19 cellular contexts compared by ENCODE assay signal in genomic region chr11:66914505-66914904, GRCh38. TPM values are rescaled to one million over a fixed set of nuclear protein-coding genes. Genes with fewer than 3 reads are reported as not detected.
DNase-seq lines count a peak whose midpoint lies in the region; ATAC-seq and TF ChIP-seq lines count a peak whose summit lies in the region.
"Had no signal": no experiment of that assay in that cellular context is flagged by ENCODE, and none has a peak within 500 bp of the region (broad histone marks: within the 10 kb centered on the region; RNA-seq: fewer than 3 reads in every experiment).

No MANE protein-coding gene starts in this region.

- no peaks in the 10 kb centered on the region for H3K9me3 Mint-ChIP-seq in activated CD4-positive, alpha-beta T cell treated with anti-CD3 and anti-CD28 coated beads for 36 hours (ENCODE audit: low read depth)
- H3K9me3 Mint-ChIP-seq: CD8-positive, alpha-beta memory T cell; HFFc6 had no signal

- CTCF ChIA-PET in activated CD4-positive, alpha-beta T cell treated with anti-CD3 and anti-CD28 coated beads for 36 hours (lab: Charles Lee), result no interaction called here

- TF ChIP-seq CTCF in breast epithelium (IDR thresholded peaks at IDR 0.05), result no peak

- no peaks in the 10 kb centered on the region for H3K79me2 ChIP-seq in Karpas-422 (ENCODE audit: low read length)

- H3K9me3 ChIP-seq in breast epithelium, result no peaks in the 10 kb centered on the region
- H3K9me3 ChIP-seq in Karpas-422 (ENCODE audit: low read length), result no peaks in the 10 kb centered on the region
- H3K9me3 ChIP-seq: BLaER1, Caco-2, HAP-1 had no signal

- H3K36me3 Mint-ChIP-seq in activated CD4-positive, alpha-beta T cell treated with anti-CD3 and anti-CD28 coated beads for 36 hours (ENCODE audit: low read depth), result no peaks in the 10 kb centered on the region
- H3K36me3 Mint-ChIP-seq: CD8-positive, alpha-beta memory T cell had no signal

- POLR2A ChIA-PET in activated CD4-positive, alpha-beta T cell treated with anti-CD3 and anti-CD28 coated beads for 36 hours (lab: Charles Lee), result no interaction called here

- H3K4me3 ChIP-seq in breast epithelium, result no peak overlapping the region
- H3K4me3 ChIP-seq in Karpas-422 (ENCODE audit: low read length), result no peak overlapping the region
- H3K4me3 ChIP-seq: BLaER1, HAP-1 had no signal

- ATAC-seq in activated CD4-positive, alpha-beta T cell treated with anti-CD3 and anti-CD28 coated beads for 36 hours, result no peak

- no peaks in the 10 kb centered on the region for H3K9me2 ChIP-seq in Karpas-422 (replicated peaks; ENCODE audit: insufficient read depth, low read length)

- no peak overlapping the region for H3K4me2 ChIP-seq in Karpas-422 (ENCODE audit: low read depth, low read length, poor library complexity, severe bottlenecking)
- H3K4me2 ChIP-seq: BLaER1 had no signal

- H3K4me1 ChIP-seq in breast epithelium (no peaks in the 10 kb centered on the region), Karpas-422 (ENCODE audit: low read length) (no peaks in the 10 kb centered on the region)
- H3K4me1 ChIP-seq: BLaER1, Caco-2, HAP-1 had no signal

- H3K9ac ChIP-seq in Karpas-422 (ENCODE audit: low read length), result no peak overlapping the region
- H3K9ac ChIP-seq: BLaER1 had no signal

- no peaks in the 10 kb centered on the region for H3K36me3 ChIP-seq in breast epithelium
- no peaks in the 10 kb centered on the region for H3K36me3 ChIP-seq in Karpas-422 (ENCODE audit: insufficient read depth, low read length)
- H3K36me3 ChIP-seq: BLaER1, HAP-1 had no signal

- no peak overlapping the region for H3K27ac Mint-ChIP-seq in activated CD4-positive, alpha-beta T cell treated with anti-CD3 and anti-CD28 coated beads for 36 hours
- H3K27ac Mint-ChIP-seq: HFFc6 had no signal

- intact Hi-C loops in breast epithelium (cut with DNase I; ENCODE audit: low total_unique reads), result no loop called here
- intact Hi-C loops in activated CD4-positive, alpha-beta T cell treated with anti-CD3 and anti-CD28 coated beads for 36 hours (cut with DNase I, micrococcal nuclease), result no loop called here

- H2AFZ ChIP-seq in Karpas-422 (ENCODE audit: low read length), result no peak overlapping the region

- no peaks in the 10 kb centered on the region for H4K20me1 ChIP-seq in Karpas-422 (ENCODE audit: insufficient read depth, low read depth, low read length)
- H4K20me1 ChIP-seq: BLaER1 had no signal

- no peaks in the 10 kb centered on the region for H3K27me3 Mint-ChIP-seq in activated CD4-positive, alpha-beta T cell treated with anti-CD3 and anti-CD28 coated beads for 36 hours

- no peak for TF ChIP-seq POLR2A in breast epithelium (IDR thresholded peaks at IDR 0.05)

- in situ Hi-C loops in T47D (cut with HindIII; ENCODE audit: low pct_unique_long_range_greater_than_20kb, low sequenced_read_pairs), result no loop called here

- H3K27ac ChIP-seq in breast epithelium, result peak overlapping the region in 1 of 2 donors; percentile 48
- peak overlapping the region; percentile 33 for H3K27ac ChIP-seq in caudate nucleus (ENCODE audit: low read depth, low read length)
- H3K27ac ChIP-seq in layer of hippocampus (ENCODE audit: low read depth, low read length), result peak overlapping the region; percentile 62
- H3K27ac ChIP-seq in temporal lobe (ENCODE audit: low read depth, low read length), result peak overlapping the region; percentile 88
- H3K27ac ChIP-seq in Karpas-422 (ENCODE audit: low read length), result no peak overlapping the region
- H3K27ac ChIP-seq: 22Rv1, BLaER1, HL-60 had no signal

- no peaks in the 10 kb centered on the region for H3K4me1 Mint-ChIP-seq in activated CD4-positive, alpha-beta T cell treated with anti-CD3 and anti-CD28 coated beads for 36 hours
- H3K4me1 Mint-ChIP-seq: CD8-positive, alpha-beta memory T cell had no signal

- DNase-seq in T47D (ENCODE audit: low read depth in 1 of 2, low spot score in 1 of 2) (peak; percentile 51 to 91), breast epithelium (ENCODE audit: low spot score in 2 of 2) (no peak), caudate nucleus (lab: John Stamatoyannopoulos, UW) (no peak), Karpas-422 (no peak), SIG-M5 (lab: John Stamatoyannopoulos, UW) (no peak)
- no peak for DNase-seq in activated CD4-positive, alpha-beta T cell treated with anti-CD3 and anti-CD28 coated beads for 36 hours
- DNase-seq: AML-193; Caco-2; CD8-positive, alpha-beta memory T cell; DND-41; GF-D8; GOT3; HFFc6 had no signal

- H3K4me3 Mint-ChIP-seq in activated CD4-positive, alpha-beta T cell treated with anti-CD3 and anti-CD28 coated beads for 36 hours, result no peak overlapping the region
- H3K4me3 Mint-ChIP-seq: CD8-positive, alpha-beta memory T cell; HFFc6 had no signal

- H3K27me3 ChIP-seq in breast epithelium, result no peaks in the 10 kb centered on the region
- no peaks in the 10 kb centered on the region for H3K27me3 ChIP-seq in layer of hippocampus (ENCODE audit: control insufficient read depth, insufficient read depth, low read length)
- H3K27me3 ChIP-seq in Karpas-422 (ENCODE audit: low read length), result no peaks in the 10 kb centered on the region
- H3K27me3 ChIP-seq: BLaER1 had no signal

RNA-seq across cellular contexts. Expression of gene PC, which starts 43.7 kb away (rescaled TPM):
- total RNA-seq in breast epithelium, result 100 to 1,000 TPM in 1 of 3 donors, 10 to 100 TPM in 2; 35.4 to 137 (median 50.2) TPM
- total RNA-seq in temporal lobe, result 11.1 TPM
- total RNA-seq in Karpas-422 (2014; rRNA removed; shearing (Covaris generic); ENCODE audit: low replicate concordance), result 0.14 TPM in 1 of 2 replicates, not detected in the other
- 1 to 10 TPM; 9.2 to 9.3 TPM for total RNA-seq in activated CD4-positive, alpha-beta T cell treated with anti-CD3 and anti-CD28 coated beads for 36 hours

RNA-seq across cellular contexts. Expression of gene LRFN4, which starts 57.6 kb away (rescaled TPM):
- 10 to 100 TPM in 2 of 3 donors, 1 to 10 TPM in 1; 5.2 to 14.4 (median 11.7) TPM for total RNA-seq in breast epithelium
- 28.5 TPM for total RNA-seq in temporal lobe
- 8.7 and 24.2 TPM in 2 replicates for total RNA-seq in Karpas-422 (2014; rRNA removed; shearing (Covaris generic); ENCODE audit: low replicate concordance)
- total RNA-seq in activated CD4-positive, alpha-beta T cell treated with anti-CD3 and anti-CD28 coated beads for 36 hours, result 10 to 100 TPM; 19.2 to 22.7 TPM

Comparison
In these comparisons a context has a peak if more than half of its experiments do, and no peak if none do; other contexts are left out.
1. DNase-seq: peak in T47D (2 of 2); none in breast epithelium (0 of 2), caudate nucleus (0 of 61), Karpas-422 (single experiment), SIG-M5 (single experiment) and activated CD4-positive, alpha-beta T cell treated with anti-CD3 and anti-CD28 coated beads for 36 hours (single experiment).